13 cellular contexts compared by ENCODE assay signal in the genomic region with DNA sequence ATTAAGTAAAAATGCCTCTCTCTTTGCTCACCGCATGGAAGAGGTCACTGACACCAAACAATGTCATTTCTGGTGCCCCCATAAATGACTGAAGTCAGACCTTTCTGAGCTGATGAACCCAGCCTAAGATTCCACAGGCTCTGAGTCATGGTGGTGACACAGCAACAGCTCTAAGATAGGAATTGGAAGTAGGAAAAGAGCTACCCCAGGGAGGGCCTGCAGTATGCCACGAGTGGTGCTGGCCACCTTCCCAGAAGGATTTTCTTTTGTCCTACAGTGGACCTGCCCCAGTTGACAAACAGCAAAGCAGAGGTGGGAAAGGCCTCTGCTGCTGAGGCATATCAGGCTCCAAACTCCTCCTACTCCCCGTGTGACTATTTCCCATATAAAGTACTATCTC.
DNase-seq lines count a peak whose midpoint lies in the region; ATAC-seq and TF ChIP-seq lines count a peak whose summit lies in the region.
"Had no signal": no experiment of that assay in that cellular context is flagged by ENCODE, and none has a peak within 500 bp of the region (broad histone marks: within the 10 kb centered on the region; RNA-seq: fewer than 3 reads in every experiment).

No MANE protein-coding gene starts in this region.

- ATAC-seq in foreskin keratinocyte (peak; percentile 88), HG03280 (IDR thresholded peaks at IDR 0.05; ENCODE audit: unreplicated experiment) (no peak)

- H3K4me2 ChIP-seq in smooth muscle cell: no peak overlapping the region

- H3K27me3 ChIP-seq in foreskin keratinocyte: no peaks in the 10 kb centered on the region
- H3K27me3 ChIP-seq in smooth muscle cell (ENCODE audit: low read depth): no peaks in the 10 kb centered on the region
- H3K27me3 ChIP-seq: sigmoid colon had no signal

- no peaks in the 10 kb centered on the region for H4K20me1 ChIP-seq in smooth muscle cell (ENCODE audit: low read depth)

- TF ChIP-seq CTCF in foreskin keratinocyte (conservative IDR thresholded peaks at IDR 0.05) (no peak), smooth muscle cell (IDR thresholded peaks at IDR 0.05; ENCODE audit: borderline replicate concordance, insufficient read depth, poor library complexity, severe bottlenecking) (no peak)

- H3K4me3 ChIP-seq in smooth muscle cell: no peak overlapping the region
- H3K4me3 ChIP-seq: lung, sigmoid colon had no signal

- WGBS in smooth muscle cell (ENCODE audit: low lambda C conversion rate): 35% methylated on average over 3 of the region's 3 CpGs

- no peaks in the 10 kb centered on the region for H3F3A ChIP-seq in smooth muscle cell (ENCODE audit: low read depth)

- no peak overlapping the region for H3K27ac ChIP-seq in foreskin keratinocyte
- H3K27ac ChIP-seq in smooth muscle cell (ENCODE audit: low read depth): peak overlapping the region; percentile 47
- H3K27ac ChIP-seq: 22Rv1, sigmoid colon had no signal

- H3K79me2 ChIP-seq in smooth muscle cell (ENCODE audit: low read depth): no peaks in the 10 kb centered on the region

- no peaks in the 10 kb centered on the region for H3K36me3 ChIP-seq in smooth muscle cell (ENCODE audit: low read depth)
- H3K36me3 ChIP-seq: sigmoid colon had no signal

- DNase-seq in NCI-H2029 (lab: John Stamatoyannopoulos, UW) (peak; percentile 16), NCI-H2029 treated with DMSO at 0.1 percent for 48 hours (lab: John Stamatoyannopoulos, UW) (no peak), SW 1271 (lab: John Stamatoyannopoulos, UW) (peak; percentile 69 to 92), foreskin keratinocyte (peak; percentile 52 to 59), smooth muscle cell (lab: John Stamatoyannopoulos, UW; ENCODE audit: unreplicated experiment) (no peak), KG1 (lab: John Stamatoyannopoulos, UW) (no peak), epidermal melanocyte (ENCODE audit: insufficient read length, low spot score) (no peak)
- DNase-seq: NCI-H2107, SIG-M5, sigmoid colon had no signal

- H2AFZ ChIP-seq in smooth muscle cell (ENCODE audit: low read depth): no peak overlapping the region

- H3K4me1 ChIP-seq in foreskin keratinocyte (no peaks in the 10 kb centered on the region), smooth muscle cell (ENCODE audit: low read depth) (no peaks in the 10 kb centered on the region)
- H3K4me1 ChIP-seq: sigmoid colon had no signal

- H3K9ac ChIP-seq in smooth muscle cell (ENCODE audit: low read depth): no peak overlapping the region

- H3K9me3 ChIP-seq in smooth muscle cell (replicated peaks; ENCODE audit: low read depth): no peaks in the 10 kb centered on the region
- H3K9me3 ChIP-seq: sigmoid colon had no signal

Comparison
In these comparisons a context has a peak if more than half of its experiments do, and no peak if none do; other contexts are left out.
1. DNase-seq: peak in NCI-H2029 (single experiment), SW 1271 (2 of 2) and foreskin keratinocyte (2 of 2); none in NCI-H2029 treated with DMSO at 0.1 percent for 48 hours (single experiment), smooth muscle cell (single experiment), KG1 (single experiment) and epidermal melanocyte (single experiment).